20 cellular contexts compared by ENCODE assay signal in the genomic region with DNA sequence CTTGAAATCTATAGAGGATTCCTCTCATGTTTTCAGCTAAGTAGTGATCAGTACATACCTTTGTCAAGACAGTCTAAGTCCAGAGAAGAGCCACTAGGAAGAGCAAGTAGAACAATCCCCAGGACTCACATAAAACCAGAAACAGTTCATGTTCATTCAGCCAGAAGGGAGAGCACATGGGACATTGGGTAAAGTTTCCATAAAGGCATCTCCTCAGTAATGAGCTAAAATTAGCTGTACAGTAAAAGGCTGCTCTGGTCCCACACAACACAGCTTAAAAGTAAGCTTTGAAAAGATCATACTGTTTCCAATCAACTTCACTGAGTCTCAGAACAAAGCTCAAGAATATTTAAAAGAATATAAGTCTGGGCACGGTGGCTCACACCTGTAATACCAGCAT. TPM values are rescaled to one million over a fixed set of nuclear protein-coding genes. Genes with fewer than 3 reads are reported as not detected.
A peak's percentile ranks its signal among the peaks of the same experiment; 100 is the strongest.
DNase-seq lines count a peak whose midpoint lies in the region; ATAC-seq, FAIRE-seq and TF ChIP-seq lines count a peak whose summit lies in the region.
"Had no signal": no experiment of that assay in that cellular context is flagged by ENCODE, and none has a peak within 500 bp of the region (broad histone marks: within the 10 kb centered on the region; RNA-seq: fewer than 3 reads in every experiment).

No MANE protein-coding gene starts in this region.

- no peaks in the 10 kb centered on the region for H3K27me3 ChIP-seq in left ventricle myocardium inferior (ENCODE audit: low read depth)
- H3K27me3 ChIP-seq in neuronal stem cell (ENCODE audit: control insufficient read depth in 3 of 3, insufficient read depth in 3 of 3, low read depth in 1 of 3, low read length in 3 of 3): no peaks in the 10 kb centered on the region

- no peak overlapping the region for H3K23ac ChIP-seq in neuronal stem cell (ENCODE audit: low read depth, low read length, poor library complexity)

- H3K4ac ChIP-seq in neuronal stem cell (ENCODE audit: low read length): no peak overlapping the region

- H3K27ac ChIP-seq in left ventricle myocardium inferior (replicated peaks): peak overlapping the region; percentile 90
- no peak overlapping the region for H3K27ac ChIP-seq in neuronal stem cell (replicated peaks; ENCODE audit: low read length)
- H3K27ac ChIP-seq: C4-2B, KMS-11, RWPE1 had no signal

- H3K4me3 Mint-ChIP-seq in WTC11 (no peak overlapping the region), neural crest cell (no peak overlapping the region)
- H3K4me3 Mint-ChIP-seq: CD8-positive, alpha-beta memory T cell had no signal

- H3K4me1 Mint-ChIP-seq in WTC11 (peaks cover 45% of the 10 kb centered on the region), neural crest cell (peaks cover 6% of the 10 kb centered on the region)
- H3K4me1 Mint-ChIP-seq: CD8-positive, alpha-beta memory T cell had no signal

- no peak overlapping the region for H2AFZ ChIP-seq in neuronal stem cell (ENCODE audit: low read length)

- H3K9ac ChIP-seq in neuronal stem cell (ENCODE audit: low read depth, low read length, poor library complexity): no peak overlapping the region
- H3K9ac ChIP-seq: KMS-11 had no signal

- no peak overlapping the region for H2BK12ac ChIP-seq in neuronal stem cell (ENCODE audit: low read length)

- intact Hi-C loops in left ventricle myocardium inferior (cut with micrococcal nuclease): no loop called here

- peaks cover 6% of the 10 kb centered on the region; the same call in 1 of the 2 replicates for H3K36me3 Mint-ChIP-seq in WTC11
- peaks cover 13% of the 10 kb centered on the region for H3K36me3 Mint-ChIP-seq in neural crest cell (ENCODE audit: low read depth)
- H3K36me3 Mint-ChIP-seq: CD8-positive, alpha-beta memory T cell had no signal

- H4K8ac ChIP-seq in neuronal stem cell (ENCODE audit: low read depth, low read length): no peak overlapping the region

- H3K27ac Mint-ChIP-seq in WTC11 (peak overlapping the region; percentile 43), neural crest cell (ENCODE audit: unreplicated experiment) (peak overlapping the region; percentile 29)

- H3K4me1 ChIP-seq in left ventricle myocardium inferior (peaks cover 15% of the 10 kb centered on the region), neuronal stem cell (ENCODE audit: control insufficient read depth in 2 of 2, insufficient read depth in 1 of 2, low read depth in 1 of 2, low read length in 2 of 2) (no peaks in the 10 kb centered on the region)

- no CpG with 5 or more reads among the region's 1 CpG for WGBS in neuronal stem cell (ENCODE audit: extremely low coverage in 2 of 2, insufficient read length in 2 of 2, insufficient replicate concordance in 1 of 2), 2 donors

- CTCF ChIA-PET in WTC11 (lab: Charles Lee): no interaction called here

- H2BK120ac ChIP-seq in neuronal stem cell (ENCODE audit: low read depth, low read length): no peak overlapping the region

- H3K14ac ChIP-seq in neuronal stem cell (ENCODE audit: low read length): no peak overlapping the region

- no peak for TF ChIP-seq POLR2A in GM12892 (IDR thresholded peaks at IDR 0.05; ENCODE audit: low read depth, low read length)

- H3K36me3 ChIP-seq in left ventricle myocardium inferior (no peaks in the 10 kb centered on the region), neuronal stem cell (replicated peaks in 1 of 2; ENCODE audit: control insufficient read depth in 2 of 2, insufficient read depth in 2 of 2, low read length in 2 of 2) (no peaks in the 10 kb centered on the region)

- H3K18ac ChIP-seq in neuronal stem cell (ENCODE audit: low read length): no peak overlapping the region

- peaks cover 4% of the 10 kb centered on the region; the same call in 1 of the 2 replicates for H3K9me3 Mint-ChIP-seq in WTC11
- no peaks in the 10 kb centered on the region for H3K9me3 Mint-ChIP-seq in neural crest cell

- DNase-seq in GM12892 (ENCODE audit: insufficient read length) (no peak), WTC11 (ENCODE audit: low spot score) (no peak), left ventricle myocardium inferior (no peak), neural crest cell (ENCODE audit: low read depth, low spot score) (no peak), NCI-H1436 (lab: John Stamatoyannopoulos, UW) (no peak), neuronal stem cell (ENCODE audit: low spot score) (no peak), mesenteric fat pad (ENCODE audit: low spot score) (no peak)
- DNase-seq: CD8-positive, alpha-beta memory T cell; GOT3; NCI-H1105; NCI-H2029 treated with DMSO at 0.1 percent for 48 hours; NCI-H748 treated with DMSO at 0.1 percent for 48 hours had no signal

- FAIRE-seq in GM12892 (lab: Jason Lieb, UNC): peak; percentile 53
- FAIRE-seq: A204.1, G401.6, HTR-8/SVneo had no signal

- peaks cover 6% of the 10 kb centered on the region for H3K79me1 ChIP-seq in neuronal stem cell (ENCODE audit: low read depth, low read length)

- no peak overlapping the region for H2BK15ac ChIP-seq in neuronal stem cell (ENCODE audit: low read length)

- no peak for ATAC-seq in WTC11
- ATAC-seq: HCT116, SK-N-SH treated with all-trans-retinoic acid at 6 μM for 48 hours had no signal

- no peaks in the 10 kb centered on the region for H3K27me3 Mint-ChIP-seq in WTC11 (ENCODE audit: low read depth)
- H3K27me3 Mint-ChIP-seq in neural crest cell (ENCODE audit: low read depth): no peaks in the 10 kb centered on the region

- H2AK5ac ChIP-seq in neuronal stem cell (ENCODE audit: low read depth, low read length): no peak overlapping the region

- POLR2A ChIA-PET in WTC11 (lab: Charles Lee): interaction anchor here (0.6 kb wide), 2 partner anchors 278 to 571 kb away, joined by 3 to 4 read pairs; no protein-coding TSS in a partner anchor

- H4K91ac ChIP-seq in neuronal stem cell (ENCODE audit: low read depth, low read length, poor library complexity): no peak overlapping the region

- H3K9me3 ChIP-seq in left ventricle myocardium inferior (replicated peaks) (no peaks in the 10 kb centered on the region), neuronal stem cell (replicated peaks in 1 of 2; ENCODE audit: control insufficient read depth in 2 of 2, insufficient read depth in 1 of 2, low read depth in 1 of 2, low read length in 2 of 2) (peaks cover 0 to 6% of the 10 kb centered on the region in 2 donors)

- peak overlapping the region; percentile 54 for H3K4me3 ChIP-seq in left ventricle myocardium inferior
- H3K4me3 ChIP-seq in neuronal stem cell (ENCODE audit: low read length in 2 of 2): no peak overlapping the region

- no peak for TF ChIP-seq CTCF in WTC11 (IDR thresholded peaks at IDR 0.05)
- TF ChIP-seq CTCF in left ventricle myocardium inferior (IDR thresholded peaks at IDR 0.05; ENCODE audit: borderline replicate concordance): no peak
- TF ChIP-seq CTCF in neural crest cell (conservative IDR thresholded peaks at IDR 0.05): no peak

- H2BK5ac ChIP-seq in neuronal stem cell (ENCODE audit: low read length): no peak overlapping the region

- no peak overlapping the region for H3K4me2 ChIP-seq in neuronal stem cell (ENCODE audit: insufficient read depth, low read length, poor library complexity, severe bottlenecking)
- H3K4me2 ChIP-seq: KMS-11 had no signal

TF ChIP-seq in WTC11, 78 proteins besides CTCF, POLR2A, EP300 and RAD21:
- TF ChIP-seq, protein P1, sequence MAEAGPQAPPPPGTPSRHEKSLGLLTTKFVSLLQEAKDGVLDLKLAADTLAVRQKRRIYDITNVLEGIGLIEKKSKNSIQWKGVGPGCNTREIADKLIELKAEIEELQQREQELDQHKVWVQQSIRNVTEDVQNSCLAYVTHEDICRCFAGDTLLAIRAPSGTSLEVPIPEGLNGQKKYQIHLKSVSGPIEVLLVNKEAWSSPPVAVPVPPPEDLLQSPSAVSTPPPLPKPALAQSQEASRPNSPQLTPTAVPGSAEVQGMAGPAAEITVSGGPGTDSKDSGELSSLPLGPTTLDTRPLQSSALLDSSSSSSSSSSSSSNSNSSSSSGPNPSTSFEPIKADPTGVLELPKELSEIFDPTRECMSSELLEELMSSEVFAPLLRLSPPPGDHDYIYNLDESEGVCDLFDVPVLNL (CRISPR knock-in tag; IDR thresholded peaks at IDR 0.05; ENCODE audit: borderline replicate concordance, low read depth): no peak
- no peak for TF ChIP-seq ZNF671 (CRISPR knock-in tag; IDR thresholded peaks at IDR 0.05)
- TF ChIP-seq, protein P2, sequence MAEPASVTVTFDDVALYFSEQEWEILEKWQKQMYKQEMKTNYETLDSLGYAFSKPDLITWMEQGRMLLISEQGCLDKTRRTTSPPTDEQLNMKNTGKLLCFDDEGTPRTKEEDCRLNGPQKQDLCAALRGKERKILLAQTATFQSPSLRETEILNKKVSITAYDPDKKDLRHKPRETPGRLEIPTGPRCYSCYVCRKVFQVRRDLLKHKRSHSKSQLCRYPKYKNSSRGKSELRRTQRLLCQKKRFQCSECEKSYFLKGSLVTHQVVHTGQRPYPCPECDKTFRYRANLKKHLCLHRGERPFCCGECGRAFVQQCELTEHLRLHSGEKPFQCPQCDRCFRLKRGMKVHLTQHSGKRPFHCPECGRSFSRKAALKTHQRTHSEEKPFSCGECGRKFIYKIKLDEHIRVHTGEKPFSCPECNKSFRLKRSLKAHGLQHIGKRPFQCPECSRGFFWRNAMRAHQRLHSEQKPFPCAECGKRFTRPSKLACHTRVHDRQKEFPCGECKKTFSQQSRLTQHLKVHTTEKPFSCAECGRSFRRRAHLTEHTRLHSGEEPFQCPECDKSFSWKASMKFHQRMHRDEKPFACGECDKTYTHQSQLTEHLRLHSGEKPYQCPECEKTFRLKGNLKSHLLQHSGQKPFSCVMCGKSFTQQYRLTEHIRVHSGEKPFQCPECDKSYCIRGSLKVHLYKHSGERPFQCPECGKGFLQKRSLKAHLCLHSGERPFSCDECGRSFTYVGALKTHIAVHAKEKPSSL (CRISPR knock-in tag; conservative IDR thresholded peaks at IDR 0.05): no peak
- TF ChIP-seq, protein P3, sequence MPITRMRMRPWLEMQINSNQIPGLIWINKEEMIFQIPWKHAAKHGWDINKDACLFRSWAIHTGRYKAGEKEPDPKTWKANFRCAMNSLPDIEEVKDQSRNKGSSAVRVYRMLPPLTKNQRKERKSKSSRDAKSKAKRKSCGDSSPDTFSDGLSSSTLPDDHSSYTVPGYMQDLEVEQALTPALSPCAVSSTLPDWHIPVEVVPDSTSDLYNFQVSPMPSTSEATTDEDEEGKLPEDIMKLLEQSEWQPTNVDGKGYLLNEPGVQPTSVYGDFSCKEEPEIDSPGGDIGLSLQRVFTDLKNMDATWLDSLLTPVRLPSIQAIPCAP (CRISPR knock-in tag; IDR thresholded peaks at IDR 0.05): no peak
- no peak for TF ChIP-seq CREM (CRISPR knock-in tag; IDR thresholded peaks at IDR 0.05)
- TF ChIP-seq, protein P4, sequence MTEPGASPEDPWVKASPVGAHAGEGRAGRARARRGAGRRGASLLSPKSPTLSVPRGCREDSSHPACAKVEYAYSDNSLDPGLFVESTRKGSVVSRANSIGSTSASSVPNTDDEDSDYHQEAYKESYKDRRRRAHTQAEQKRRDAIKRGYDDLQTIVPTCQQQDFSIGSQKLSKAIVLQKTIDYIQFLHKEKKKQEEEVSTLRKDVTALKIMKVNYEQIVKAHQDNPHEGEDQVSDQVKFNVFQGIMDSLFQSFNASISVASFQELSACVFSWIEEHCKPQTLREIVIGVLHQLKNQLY (CRISPR knock-in tag; IDR thresholded peaks at IDR 0.05): no peak
TF ChIP-seq in WTC11: peak in this region for 0.

RNA-seq across cellular contexts. Expression of a gene that starts 32.4 kb away (rescaled TPM):
- 5.8 TPM for polyA plus RNA-seq in GM12892 (2012; ENCODE audit: missing spikeins)
- total RNA-seq in WTC11 (2021): 32.1 to 37.6 TPM (median 35.5 TPM) in 3 replicates
- total RNA-seq in left ventricle myocardium inferior: 61.9 TPM
- total RNA-seq in neural crest cell: 28.1 and 29.3 TPM in 2 replicates
- polyA plus RNA-seq in neuronal stem cell (2013, experiment 1 of 2): 39.3 TPM
- 38.5 TPM for polyA plus RNA-seq in neuronal stem cell (2013, experiment 2 of 2)
- 3.2 TPM for total RNA-seq in mesenteric fat pad
